In the genomic region with DNA sequence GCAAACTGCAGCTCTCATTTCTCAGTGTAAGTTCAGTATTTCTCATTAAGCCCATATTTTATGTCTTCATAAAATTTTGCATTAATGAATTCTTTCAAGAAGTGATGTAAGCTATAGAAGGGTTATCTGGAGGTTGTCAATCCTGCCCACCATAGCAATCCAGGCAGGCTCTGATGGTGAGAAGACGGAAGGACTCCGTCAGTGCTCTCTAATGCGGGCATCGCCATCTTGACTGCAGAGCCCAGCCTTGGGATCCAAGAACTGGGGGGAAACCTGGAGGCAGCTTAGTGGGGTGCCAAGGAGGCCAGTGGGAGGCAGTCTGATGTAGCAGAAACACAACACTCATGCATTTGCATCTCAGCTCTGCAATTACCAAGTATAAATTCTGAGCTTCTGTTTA, we compare ENCODE assay signal across 6 cellular contexts.
"Had no signal": no experiment of that assay in that cellular context is flagged by ENCODE, and none has a peak within 500 bp of the region (broad histone marks: within the 10 kb centered on the region; RNA-seq: fewer than 3 reads in every experiment).

No MANE protein-coding gene starts in this region.

- H3K4me3 ChIP-seq: K562 had no signal

- H3K27ac ChIP-seq: HL-60 had no signal

- ATAC-seq: HepG2, K562 had no signal

- DNase-seq: IMR-90, KBM-7, KG1 had no signal
